In genomic region chr15:85692873-85693272, GRCh38 we compare ENCODE assay signal across 8 cellular contexts.
DNase-seq lines count a peak whose midpoint lies in the region; ATAC-seq and FAIRE-seq lines count a peak whose summit lies in the region.

No MANE protein-coding gene starts in this region.

- H3K4me1 Mint-ChIP-seq in T-helper 1 cell treated with Interleukin-12 subunit alpha and Interleukin-12 subunit beta and Interleukin-4 antibody, amounts not matched to agents 30 μg/mL and 1 μg/mL, for 36 hours (ENCODE audit: low read depth), result peaks cover 51% of the 10 kb centered on the region

- no peak overlapping the region for H3K4me3 ChIP-seq in muscle layer of duodenum (ENCODE audit: low read depth in 1 of 2, low read length in 2 of 2)

- no peaks in the 10 kb centered on the region for H3K27me3 ChIP-seq in muscle layer of duodenum (ENCODE audit: low read depth, low read length)

- H3K27ac ChIP-seq in muscle layer of duodenum (ENCODE audit: low read length), result peak overlapping the region; percentile 4
- no peak overlapping the region for H3K27ac ChIP-seq in caudate nucleus (ENCODE audit: low read depth, low read length)

- peaks cover 41% of the 10 kb centered on the region for H3K36me3 Mint-ChIP-seq in T-helper 1 cell treated with Interleukin-12 subunit alpha and Interleukin-12 subunit beta and Interleukin-4 antibody, amounts not matched to agents 30 μg/mL and 1 μg/mL, for 36 hours (ENCODE audit: low read depth)

- FAIRE-seq in RCC 7860 (lab: Jason Lieb, UNC), result no peak

- H3K27me3 Mint-ChIP-seq in T-helper 1 cell treated with Interleukin-12 subunit alpha and Interleukin-12 subunit beta and Interleukin-4 antibody, amounts not matched to agents 30 μg/mL and 1 μg/mL, for 36 hours (ENCODE audit: low read depth), result no peaks in the 10 kb centered on the region

- H3K36me3 ChIP-seq in muscle layer of duodenum (ENCODE audit: control insufficient read depth in 1 of 2, insufficient read depth in 2 of 2, low read length in 2 of 2), result peaks cover 30 to 31% of the 10 kb centered on the region in 2 donors

- no peak for DNase-seq in caudate nucleus (lab: John Stamatoyannopoulos, UW)
- DNase-seq in NOMO-1 treated with DMSO at 0.1 percent for 48 hours (lab: John Stamatoyannopoulos, UW; ENCODE audit: unreplicated experiment), result no peak
- DNase-seq in RCC 7860 (ENCODE audit: low spot score), result no peak
- DNase-seq in AG08396 (ENCODE audit: low spot score), result no peak

- peak overlapping the region; percentile 90 for H3K27ac Mint-ChIP-seq in T-helper 1 cell treated with Interleukin-12 subunit alpha and Interleukin-12 subunit beta and Interleukin-4 antibody, amounts not matched to agents 30 μg/mL and 1 μg/mL, for 36 hours

- peak; percentile 42 for ATAC-seq in GM18873 (IDR thresholded peaks at IDR 0.05; ENCODE audit: low FRiP score, unreplicated experiment)
- peak; percentile 52 for ATAC-seq in HG02678 (IDR thresholded peaks at IDR 0.05; ENCODE audit: unreplicated experiment)

- H3K4me3 Mint-ChIP-seq in T-helper 1 cell treated with Interleukin-12 subunit alpha and Interleukin-12 subunit beta and Interleukin-4 antibody, amounts not matched to agents 30 μg/mL and 1 μg/mL, for 36 hours, result peak overlapping the region; percentile 91

- H3K9me3 ChIP-seq in muscle layer of duodenum (ENCODE audit: control insufficient read depth in 1 of 2, low read length in 2 of 2), result no peaks in the 10 kb centered on the region

- H3K4me1 ChIP-seq in muscle layer of duodenum (ENCODE audit: control insufficient read depth in 1 of 2, insufficient read depth in 2 of 2, low read length in 2 of 2), result peaks cover 27 to 29% of the 10 kb centered on the region in 2 donors

- H3K9me3 Mint-ChIP-seq in T-helper 1 cell treated with Interleukin-12 subunit alpha and Interleukin-12 subunit beta and Interleukin-4 antibody, amounts not matched to agents 30 μg/mL and 1 μg/mL, for 36 hours, result no peaks in the 10 kb centered on the region
